1 cellular context compared by ENCODE assay signal in the genomic region with DNA sequence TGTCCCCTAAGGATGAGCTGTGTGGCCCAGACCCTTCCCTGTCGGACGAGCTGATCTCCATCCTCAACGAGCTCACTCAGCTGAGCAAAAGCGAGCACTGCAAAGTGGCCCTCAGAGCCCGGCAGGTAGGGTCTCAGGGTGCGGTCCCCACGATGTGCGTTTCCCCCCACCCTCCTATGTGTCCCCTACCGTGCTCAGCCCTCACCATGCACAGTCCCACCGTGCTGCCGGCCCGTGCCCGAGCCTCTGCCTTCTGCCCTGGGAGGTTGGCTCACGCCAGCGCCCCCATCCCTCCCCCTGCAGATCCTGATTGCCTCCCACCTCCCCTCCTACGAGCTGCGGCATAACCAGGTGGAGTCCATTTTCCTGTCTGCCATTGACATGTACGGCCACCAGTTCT.
TF ChIP-seq lines count a peak whose summit lies in the region.

No MANE protein-coding gene starts in this region.

TF ChIP-seq in HepG2, 621 proteins besides CTCF, POLR2A, EP300 and RAD21 (continued from another document):
- no peak for TF ChIP-seq KDM2A (CRISPR knock-in tag; IDR thresholded peaks at IDR 0.05; ENCODE audit: borderline replicate concordance, low read depth)
